27 cellular contexts compared by ENCODE assay signal in genomic region chr1:26188477-26188876, GRCh38. TPM values are rescaled to one million over a fixed set of nuclear protein-coding genes. Genes with fewer than 3 reads are reported as not detected.
"Had no signal": no experiment of that assay in that cellular context is flagged by ENCODE, and none has a peak within 500 bp of the region (broad histone marks: within the 10 kb centered on the region; RNA-seq: fewer than 3 reads in every experiment).

No MANE protein-coding gene starts in this region.

- H3K27me3 ChIP-seq: MG63 had no signal

- ATAC-seq: HepG2, Panc1, PC-3 had no signal

- H3K4me3 ChIP-seq: MG63 had no signal

- DNase-seq: IMR-90, Karpas-422, KG1, MG63, NCI-H1092, NCI-H1105 treated with DMSO at 0.1 percent for 48 hours, NCI-H1417 treated with DMSO at 0.1 percent for 48 hours, NCI-H146, NCI-H1694 treated with DMSO at 0.1 percent for 48 hours, NCI-H1930, NCI-H2081 treated with DMSO at 0.1 percent for 48 hours, NCI-H2171, NCI-H226, NCI-H446, NCI-H510A, NCI-H524 treated with DMSO at 0.1 percent for 48 hours, NCI-H69, NCI-H774, PC-3, SHP77, SK-N-SH, SW 1271 had no signal

- H3K27ac ChIP-seq: RWPE1 had no signal

- FAIRE-seq: HepG2 had no signal

- H3K36me3 ChIP-seq: MG63 had no signal

- H3K9me3 ChIP-seq: MG63, SK-N-SH had no signal

RNA-seq across cellular contexts. Expression of gene CATSPER4, which starts 1.9 kb away (rescaled TPM):
- total RNA-seq: HepG2, HT1080, IMR-90, PC-3, SK-MEL-5 had no signal
- polyA plus RNA-seq: HepG2, IMR-90, SK-N-SH had no signal

RNA-seq across cellular contexts. Expression of gene CNKSR1, which starts 11.2 kb away (rescaled TPM):
- total RNA-seq: IMR-90 had no signal

RNA-seq across cellular contexts. Expression of gene ZNF593OS, which starts 16.8 kb away (rescaled TPM):
- total RNA-seq: HepG2, HT1080, IMR-90, PC-3, SK-MEL-5 had no signal
- polyA plus RNA-seq: HepG2, IMR-90, SK-N-SH had no signal

RNA-seq across cellular contexts. Expression of gene C1orf232, which starts 19.7 kb away (rescaled TPM):
- total RNA-seq: HepG2, HT1080, IMR-90, PC-3, SK-MEL-5 had no signal
- polyA plus RNA-seq: HepG2, IMR-90, SK-N-SH had no signal
